19 cellular contexts compared by ENCODE assay signal in genomic region chr1:117796226-117796625, GRCh38.
DNase-seq lines count a peak whose midpoint lies in the region; ATAC-seq and TF ChIP-seq lines count a peak whose summit lies in the region.
"Had no signal": no experiment of that assay in that cellular context is flagged by ENCODE, and none has a peak within 500 bp of the region (broad histone marks: within the 10 kb centered on the region; RNA-seq: fewer than 3 reads in every experiment).

No MANE protein-coding gene starts in this region.

- H3K9me2 ChIP-seq in GM23248 (ENCODE audit: insufficient read depth), result no peaks in the 10 kb centered on the region

- WGBS in GM23248 (ENCODE audit: low coverage in 1 of 2, low lambda C conversion rate in 2 of 2, missing lambda C conversion rate in 2 of 2), 2 experiments, result 59 to 70% methylated on average over 6 of the region's 6 CpGs
- 39% methylated on average over 6 of the region's 6 CpGs for WGBS in smooth muscle cell (ENCODE audit: low lambda C conversion rate)
- WGBS in tibial nerve, 2 donors, result 68 to 75% methylated on average over 6 of the region's 6 CpGs

- H2AFZ ChIP-seq in GM23248 (no peak overlapping the region), smooth muscle cell (ENCODE audit: low read depth) (no peak overlapping the region)
- H2AFZ ChIP-seq: PC-9 had no signal

- H3K27ac ChIP-seq in GM23248 (no peak overlapping the region), SJSA1 (peak overlapping the region; percentile 41), smooth muscle cell (ENCODE audit: low read depth) (peak overlapping the region; percentile 7), tibial nerve (no peak overlapping the region)
- H3K27ac ChIP-seq: A549, PC-9 had no signal

- peaks cover 23% of the 10 kb centered on the region for H3K4me1 ChIP-seq in GM23248 (ENCODE audit: insufficient read depth)
- peaks cover 30% of the 10 kb centered on the region for H3K4me1 ChIP-seq in SJSA1 (replicated peaks)
- H3K4me1 ChIP-seq in smooth muscle cell (ENCODE audit: low read depth), result no peaks in the 10 kb centered on the region
- H3K4me1 ChIP-seq in tibial nerve, result peaks cover 0 to 7% (median 0%) of the 10 kb centered on the region in 4 donors
- H3K4me1 ChIP-seq: A549 had no signal

- H4K20me1 ChIP-seq in GM23248 (ENCODE audit: insufficient read depth), result no peaks in the 10 kb centered on the region
- no peaks in the 10 kb centered on the region for H4K20me1 ChIP-seq in smooth muscle cell (ENCODE audit: low read depth)

- no peak overlapping the region for H3K9ac ChIP-seq in GM23248
- no peak overlapping the region for H3K9ac ChIP-seq in smooth muscle cell (ENCODE audit: low read depth)

- DNase-seq in GM23248 (peak; percentile 47), SJSA1 (ENCODE audit: low read depth in 1 of 2, low spot score in 2 of 2) (peak in 1 of 2 experiments; percentile 35), fibroblast of mammary gland (ENCODE audit: low read depth) (peak; percentile 55), smooth muscle cell (lab: John Stamatoyannopoulos, UW; ENCODE audit: unreplicated experiment) (no peak), Right ventricle myocardium inferior (ENCODE audit: missing footprints) (no peak), tibial nerve (ENCODE audit: low spot score in 2 of 2) (no peak)
- no peak for DNase-seq in activated CD8-positive, alpha-beta memory T cell treated with anti-CD3 and anti-CD28 coated beads, Interleukin-2, amount 10 ng/mL, durations not matched to agents 7 days and 5 days
- DNase-seq: CD4-positive, CD25-positive, alpha-beta regulatory T cell; DMS79; Karpas-422; NCI-H1694; NCI-H2081 treated with DMSO at 0.1 percent for 48 hours; NCI-H446; NCI-H526 treated with DMSO at 0.1 percent for 48 hours; PC-9; RPMI8226; SIG-M5 had no signal

- no peaks in the 10 kb centered on the region for H3K36me3 Mint-ChIP-seq in activated CD8-positive, alpha-beta memory T cell treated with anti-CD3 and anti-CD28 coated beads, Interleukin-2, amount 10 ng/mL, durations not matched to agents 7 days and 5 days
- H3K36me3 Mint-ChIP-seq: CD4-positive, CD25-positive, alpha-beta regulatory T cell had no signal

- H3K9me3 ChIP-seq in GM23248 (ENCODE audit: low read depth) (no peaks in the 10 kb centered on the region), SJSA1 (replicated peaks) (no peaks in the 10 kb centered on the region), smooth muscle cell (replicated peaks; ENCODE audit: low read depth) (no peaks in the 10 kb centered on the region), tibial nerve (no peaks in the 10 kb centered on the region)
- H3K9me3 ChIP-seq: A549 had no signal

- no peaks in the 10 kb centered on the region for H3K36me3 ChIP-seq in GM23248 (ENCODE audit: low read depth)
- no peaks in the 10 kb centered on the region for H3K36me3 ChIP-seq in SJSA1
- H3K36me3 ChIP-seq in smooth muscle cell (ENCODE audit: low read depth), result no peaks in the 10 kb centered on the region
- H3K36me3 ChIP-seq in tibial nerve, result no peaks in the 10 kb centered on the region

- intact Hi-C loops in Right ventricle myocardium inferior (cut with DNase I), result no loop called here

- H3F3A ChIP-seq in GM23248 (ENCODE audit: insufficient read depth), result peaks cover 16% of the 10 kb centered on the region
- H3F3A ChIP-seq in smooth muscle cell (ENCODE audit: low read depth), result no peaks in the 10 kb centered on the region

- no peak overlapping the region for H3K4me3 ChIP-seq in GM23248
- no peak overlapping the region for H3K4me3 ChIP-seq in SJSA1
- no peak overlapping the region for H3K4me3 ChIP-seq in fibroblast of mammary gland (ENCODE audit: control insufficient read depth, low read depth, low read length)
- H3K4me3 ChIP-seq in smooth muscle cell, result no peak overlapping the region
- H3K4me3 ChIP-seq in tibial nerve, result no peak overlapping the region
- H3K4me3 ChIP-seq: A549, PC-9 had no signal

- H3K27me3 Mint-ChIP-seq in activated CD8-positive, alpha-beta memory T cell treated with anti-CD3 and anti-CD28 coated beads, Interleukin-2, amount 10 ng/mL, durations not matched to agents 7 days and 5 days, result peaks cover 9% of the 10 kb centered on the region

- H3K4me3 Mint-ChIP-seq in activated CD8-positive, alpha-beta memory T cell treated with anti-CD3 and anti-CD28 coated beads, Interleukin-2, amount 10 ng/mL, durations not matched to agents 7 days and 5 days, result no peak overlapping the region
- H3K4me3 Mint-ChIP-seq: CD4-positive, CD25-positive, alpha-beta regulatory T cell had no signal

- peaks cover 3% of the 10 kb centered on the region for H3K4me1 Mint-ChIP-seq in activated CD8-positive, alpha-beta memory T cell treated with anti-CD3 and anti-CD28 coated beads, Interleukin-2, amount 10 ng/mL, durations not matched to agents 7 days and 5 days
- H3K4me1 Mint-ChIP-seq: CD4-positive, CD25-positive, alpha-beta regulatory T cell had no signal

- no peak overlapping the region for H3K27ac Mint-ChIP-seq in activated CD8-positive, alpha-beta memory T cell treated with anti-CD3 and anti-CD28 coated beads, Interleukin-2, amount 10 ng/mL, durations not matched to agents 7 days and 5 days
- H3K27ac Mint-ChIP-seq: CD4-positive, CD25-positive, alpha-beta regulatory T cell had no signal

- TF ChIP-seq POLR2A in tibial nerve (IDR thresholded peaks at IDR 0.05), result no peak

- in situ Hi-C loops in GM23248 (cut with MboI), result no loop called here

- no peak overlapping the region for H3K4me2 ChIP-seq in GM23248 (ENCODE audit: unreplicated experiment)
- H3K4me2 ChIP-seq in smooth muscle cell, result no peak overlapping the region
- H3K4me2 ChIP-seq: A549, PC-9 had no signal

- H3K27me3 ChIP-seq in GM23248 (replicated peaks; ENCODE audit: insufficient read depth) (no peaks in the 10 kb centered on the region), SJSA1 (replicated peaks) (no peaks in the 10 kb centered on the region), smooth muscle cell (ENCODE audit: low read depth) (no peaks in the 10 kb centered on the region), tibial nerve (no peaks in the 10 kb centered on the region)

- H3K79me2 ChIP-seq in GM23248 (ENCODE audit: insufficient read depth), result no peaks in the 10 kb centered on the region
- H3K79me2 ChIP-seq in smooth muscle cell (ENCODE audit: low read depth), result no peaks in the 10 kb centered on the region

- no peaks in the 10 kb centered on the region for H3K9me3 Mint-ChIP-seq in activated CD8-positive, alpha-beta memory T cell treated with anti-CD3 and anti-CD28 coated beads, Interleukin-2, amount 10 ng/mL, durations not matched to agents 7 days and 5 days (ENCODE audit: low read depth)

- CTCF ChIA-PET in activated CD8-positive, alpha-beta memory T cell treated with anti-CD3 and anti-CD28 coated beads, Interleukin-2, amount 10 ng/mL, durations not matched to agents 7 days and 5 days (lab: Charles Lee), result no interaction called here

- no peak for TF ChIP-seq CTCF in fibroblast of mammary gland (conservative IDR thresholded peaks at IDR 0.05; ENCODE audit: control insufficient read depth, insufficient read depth, low read depth, low read length)
- no peak for TF ChIP-seq CTCF in smooth muscle cell (IDR thresholded peaks at IDR 0.05; ENCODE audit: borderline replicate concordance, insufficient read depth, poor library complexity, severe bottlenecking)
- no peak for TF ChIP-seq CTCF in tibial nerve (IDR thresholded peaks at IDR 0.05)

- no peak for TF ChIP-seq EP300 in tibial nerve (IDR thresholded peaks at IDR 0.05)

- ATAC-seq in activated CD8-positive, alpha-beta memory T cell treated with anti-CD3 and anti-CD28 coated beads, Interleukin-2, amount 10 ng/mL, durations not matched to agents 7 days and 5 days, result no peak
- ATAC-seq in Right ventricle myocardium inferior, result no peak
- ATAC-seq: A549, SK-N-SH treated with all-trans-retinoic acid at 6 μM for 48 hours had no signal

Comparison
In these comparisons a context has a peak if more than half of its experiments do, and no peak if none do; other contexts are left out.
1. DNase-seq: peak in GM23248 (single experiment) and fibroblast of mammary gland (single experiment); none in smooth muscle cell (single experiment), activated CD8-positive, alpha-beta memory T cell treated with anti-CD3 and anti-CD28 coated beads, Interleukin-2, amount 10 ng/mL, durations not matched to agents 7 days and 5 days (single experiment), Right ventricle myocardium inferior (single experiment) and tibial nerve (0 of 2).
2. H3K27ac ChIP-seq: peak in SJSA1 (single experiment) and smooth muscle cell (single experiment); none in GM23248 (single experiment) and tibial nerve (0 of 4).